Comparison of ENCODE assay signal across 28 cellular contexts in the genomic region with DNA sequence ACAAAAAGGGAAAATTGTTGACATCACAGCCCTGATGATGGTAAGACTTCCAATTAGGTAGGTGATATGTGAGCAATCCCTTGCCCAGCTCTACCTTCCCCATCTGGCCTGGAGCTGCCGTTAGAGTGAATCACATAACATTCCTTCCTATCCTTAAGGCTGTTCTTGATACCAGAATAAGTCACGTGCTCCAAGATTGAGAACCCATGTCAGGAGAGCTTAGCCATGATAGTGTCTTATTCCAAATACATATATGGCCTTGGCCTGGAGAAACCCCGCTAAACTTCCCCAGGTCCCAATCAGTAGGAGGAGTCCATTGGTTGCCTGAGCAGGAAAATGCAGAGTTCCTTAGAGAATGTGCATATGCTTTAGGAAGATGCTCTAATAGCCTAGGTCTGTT.
"Had no signal": no experiment of that assay in that cellular context is flagged by ENCODE, and none has a peak within 500 bp of the region (broad histone marks: within the 10 kb centered on the region; RNA-seq: fewer than 3 reads in every experiment).

No MANE protein-coding gene starts in this region.

- H3K9me3 ChIP-seq: ovary, psoas muscle, spleen, thoracic aorta, thyroid gland, tibial nerve, upper lobe of left lung, vagina had no signal

- H3K27ac ChIP-seq: neural progenitor cell, ovary, parathyroid adenoma, psoas muscle, skin epidermis, spleen, thoracic aorta, thyroid gland, tibial nerve, upper lobe of left lung, vagina had no signal

- FAIRE-seq: urothelium cell line had no signal

- H3K79me2 ChIP-seq: parathyroid adenoma had no signal

- H2AFZ ChIP-seq: neural progenitor cell, parathyroid adenoma had no signal

- H3K36me3 ChIP-seq: neural progenitor cell, ovary, spleen, thoracic aorta, thyroid gland, tibial nerve, upper lobe of left lung, vagina had no signal

- H3K4me3 ChIP-seq: neural progenitor cell, ovary, psoas muscle, skin epidermis, smooth muscle cell, spleen, thoracic aorta, thyroid gland, tibial nerve, upper lobe of left lung, vagina had no signal

- H3K9ac ChIP-seq: neural progenitor cell, parathyroid adenoma had no signal

- H3K4me2 ChIP-seq: neural progenitor cell, smooth muscle cell had no signal

- ATAC-seq: natural killer cell; psoas muscle; right cardiac atrium; sciatic nerve; stimulated activated memory B cell treated with anti-CD40 and anti-IgM and Interleukin-4, amounts not matched to agents 10 μg/mL and 1 μg/mL and 100 μg/mL, for 72 hours; stimulated activated naive CD8-positive, alpha-beta T cell treated with anti-CD3 and anti-CD28 coated beads, Interleukin-15, amount 100 ng/mL, for 72 hours; stimulated activated naive CD8-positive, alpha-beta T cell treated with anti-CD3 and anti-CD28 coated beads, Interleukin-15, Interleukin-2, amounts not matched to agents 100 U/mL and 50 U/mL, for 24 hours had no signal

- H3K4me1 ChIP-seq: parathyroid adenoma, psoas muscle, spleen, thyroid gland, tibial nerve, upper lobe of left lung, vagina had no signal

- DNase-seq: natural killer cell; occipital lobe; ovary; posterior cingulate gyrus; psoas muscle; right cardiac atrium; spleen; stimulated activated CD4-positive, alpha-beta T cell treated with anti-CD3 and anti-CD28 coated beads, Interleukin-12 subunit alpha, Interleukin-12 subunit beta, amount 100 ng/mL, for 4 hours; stimulated activated CD4-positive, alpha-beta T cell treated with anti-CD3 and anti-CD28 coated beads, Interleukin-1b, Interleukin-23, amount 100 ng/mL, for 48 hours; stimulated activated CD4-positive, alpha-beta T cell treated with anti-CD3 and anti-CD28 coated beads, Interleukin-4, amount 100 ng/mL, for 1 hour; stimulated activated CD4-positive, alpha-beta T cell treated with anti-CD3 and anti-CD28 coated beads, Interleukin-4, amount 100 ng/mL, for 4 hours; stimulated activated CD8-positive, alpha-beta memory T cell treated with anti-CD3 and anti-CD28 coated beads, Interleukin-4, amount 100 ng/mL, for 48 hours; stimulated activated naive CD4-positive, alpha-beta T cell; stimulated activated naive CD8-positive, alpha-beta T cell treated with anti-CD3 and anti-CD28 coated beads, Interleukin-15, amount 100 ng/mL, for 72 hours; stimulated activated naive CD8-positive, alpha-beta T cell treated with anti-CD3 and anti-CD28 coated beads, Interleukin-15, Interleukin-2, amounts not matched to agents 100 U/mL and 50 U/mL, for 24 hours; substantia nigra; thyroid gland; upper lobe of left lung had no signal

- H3K27me3 ChIP-seq: neural progenitor cell, ovary, spleen, thyroid gland, tibial nerve, upper lobe of left lung, vagina had no signal
